ENCODE assay signal across 1 cellular context in the genomic region with DNA sequence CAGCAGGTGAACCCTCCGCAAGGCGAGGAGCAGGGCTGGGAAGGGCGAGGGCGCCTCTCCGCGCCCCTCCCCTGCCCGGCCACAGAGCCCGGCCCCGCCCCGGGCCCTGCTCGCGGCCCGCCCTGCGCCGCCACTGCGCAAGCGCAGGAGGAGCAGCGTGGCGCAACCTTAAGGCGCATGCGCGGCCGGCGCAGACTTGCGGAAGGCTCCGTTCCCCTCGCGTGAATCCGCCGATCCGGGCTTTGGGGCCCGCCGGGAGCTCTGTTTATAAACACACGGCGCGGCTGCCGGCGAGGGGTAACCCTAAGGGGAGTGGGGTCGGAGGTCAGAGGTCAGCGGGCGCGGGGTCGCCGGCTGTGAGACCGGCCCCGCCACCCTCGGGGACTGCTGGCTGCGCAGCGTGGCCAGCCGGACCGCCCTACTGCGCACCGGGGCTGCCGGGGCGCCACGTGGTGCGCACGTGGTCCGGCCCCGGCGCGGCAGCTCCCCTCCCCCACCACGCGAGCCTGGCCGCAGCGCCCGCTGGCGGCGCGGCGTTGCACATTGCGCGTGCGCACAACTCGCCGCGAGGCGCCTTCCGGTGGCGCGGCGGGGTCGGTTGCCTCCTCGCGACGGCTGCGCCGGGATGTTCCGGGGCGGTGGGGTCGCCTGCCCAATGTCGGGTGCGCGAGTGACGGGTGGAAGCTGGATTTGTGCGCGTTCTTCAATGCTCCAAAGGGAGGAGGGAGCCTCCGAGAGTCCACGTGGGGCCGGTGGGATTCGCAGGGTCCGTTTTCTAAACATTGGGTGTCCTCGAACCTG.
TF ChIP-seq lines count a peak whose summit lies in the region.

No MANE protein-coding gene starts in this region.

TF ChIP-seq in GM12878, 131 proteins besides CTCF, POLR2A, EP300 and RAD21 (continued from another document):
- TF ChIP-seq SMC3 (IDR thresholded peaks at IDR 0.05; ENCODE audit: borderline replicate concordance, low read length) = peak; percentile 27; the same call in 1 of the 2 replicates
- TF ChIP-seq, protein P1, sequence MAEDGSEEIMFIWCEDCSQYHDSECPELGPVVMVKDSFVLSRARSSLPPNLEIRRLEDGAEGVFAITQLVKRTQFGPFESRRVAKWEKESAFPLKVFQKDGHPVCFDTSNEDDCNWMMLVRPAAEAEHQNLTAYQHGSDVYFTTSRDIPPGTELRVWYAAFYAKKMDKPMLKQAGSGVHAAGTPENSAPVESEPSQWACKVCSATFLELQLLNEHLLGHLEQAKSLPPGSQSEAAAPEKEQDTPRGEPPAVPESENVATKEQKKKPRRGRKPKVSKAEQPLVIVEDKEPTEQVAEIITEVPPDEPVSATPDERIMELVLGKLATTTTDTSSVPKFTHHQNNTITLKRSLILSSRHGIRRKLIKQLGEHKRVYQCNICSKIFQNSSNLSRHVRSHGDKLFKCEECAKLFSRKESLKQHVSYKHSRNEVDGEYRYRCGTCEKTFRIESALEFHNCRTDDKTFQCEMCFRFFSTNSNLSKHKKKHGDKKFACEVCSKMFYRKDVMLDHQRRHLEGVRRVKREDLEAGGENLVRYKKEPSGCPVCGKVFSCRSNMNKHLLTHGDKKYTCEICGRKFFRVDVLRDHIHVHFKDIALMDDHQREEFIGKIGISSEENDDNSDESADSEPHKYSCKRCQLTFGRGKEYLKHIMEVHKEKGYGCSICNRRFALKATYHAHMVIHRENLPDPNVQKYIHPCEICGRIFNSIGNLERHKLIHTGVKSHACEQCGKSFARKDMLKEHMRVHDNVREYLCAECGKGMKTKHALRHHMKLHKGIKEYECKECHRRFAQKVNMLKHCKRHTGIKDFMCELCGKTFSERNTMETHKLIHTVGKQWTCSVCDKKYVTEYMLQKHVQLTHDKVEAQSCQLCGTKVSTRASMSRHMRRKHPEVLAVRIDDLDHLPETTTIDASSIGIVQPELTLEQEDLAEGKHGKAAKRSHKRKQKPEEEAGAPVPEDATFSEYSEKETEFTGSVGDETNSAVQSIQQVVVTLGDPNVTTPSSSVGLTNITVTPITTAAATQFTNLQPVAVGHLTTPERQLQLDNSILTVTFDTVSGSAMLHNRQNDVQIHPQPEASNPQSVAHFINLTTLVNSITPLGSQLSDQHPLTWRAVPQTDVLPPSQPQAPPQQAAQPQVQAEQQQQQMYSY (CRISPR knock-in tag; IDR thresholded peaks at IDR 0.05) = no peak
- TF ChIP-seq YY1 (IDR thresholded peaks at IDR 0.05; ENCODE audit: low read depth, low read length) = peak; percentile 80
- no peak for TF ChIP-seq ZNF622 (IDR thresholded peaks at IDR 0.05)
- no peak for TF ChIP-seq SREBF2 (IDR thresholded peaks at IDR 0.05; ENCODE audit: low read length)
- TF ChIP-seq RUNX3 (IDR thresholded peaks at IDR 0.05; ENCODE audit: low read length) = peak; percentile 53; the same call in 1 of the 2 replicates
- TF ChIP-seq NBN (IDR thresholded peaks at IDR 0.05) = peak; percentile 44; the same call in 1 of the 2 replicates
- peak; percentile 44; the same call in 1 of the 2 replicates for TF ChIP-seq TAF1 (IDR thresholded peaks at IDR 0.05; ENCODE audit: borderline replicate concordance, low read depth, low read length)
- peak; percentile 82 for TF ChIP-seq SREBF1 (IDR thresholded peaks at IDR 0.05; ENCODE audit: low read length)
- no peak for TF ChIP-seq SRF (IDR thresholded peaks at IDR 0.05; ENCODE audit: low read depth in 2 of 2, low read length in 2 of 2)
- TF ChIP-seq SP1 (IDR thresholded peaks at IDR 0.05; ENCODE audit: low read depth, low read length) = peak; percentile 96
- TF ChIP-seq ZNF207 (IDR thresholded peaks at IDR 0.05; ENCODE audit: borderline replicate concordance) = peak; percentile 96
- TF ChIP-seq, protein P2, sequence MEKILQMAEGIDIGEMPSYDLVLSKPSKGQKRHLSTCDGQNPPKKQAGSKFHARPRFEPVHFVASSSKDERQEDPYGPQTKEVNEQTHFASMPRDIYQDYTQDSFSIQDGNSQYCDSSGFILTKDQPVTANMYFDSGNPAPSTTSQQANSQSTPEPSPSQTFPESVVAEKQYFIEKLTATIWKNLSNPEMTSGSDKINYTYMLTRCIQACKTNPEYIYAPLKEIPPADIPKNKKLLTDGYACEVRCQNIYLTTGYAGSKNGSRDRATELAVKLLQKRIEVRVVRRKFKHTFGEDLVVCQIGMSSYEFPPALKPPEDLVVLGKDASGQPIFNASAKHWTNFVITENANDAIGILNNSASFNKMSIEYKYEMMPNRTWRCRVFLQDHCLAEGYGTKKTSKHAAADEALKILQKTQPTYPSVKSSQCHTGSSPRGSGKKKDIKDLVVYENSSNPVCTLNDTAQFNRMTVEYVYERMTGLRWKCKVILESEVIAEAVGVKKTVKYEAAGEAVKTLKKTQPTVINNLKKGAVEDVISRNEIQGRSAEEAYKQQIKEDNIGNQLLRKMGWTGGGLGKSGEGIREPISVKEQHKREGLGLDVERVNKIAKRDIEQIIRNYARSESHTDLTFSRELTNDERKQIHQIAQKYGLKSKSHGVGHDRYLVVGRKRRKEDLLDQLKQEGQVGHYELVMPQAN (conservative IDR thresholded peaks at IDR 0.05) = peak; percentile 100
- TF ChIP-seq KAT2A (conservative IDR thresholded peaks at IDR 0.05; ENCODE audit: control insufficient read depth, low read depth, low read length) = no peak
- TF ChIP-seq SMAD5 (IDR thresholded peaks at IDR 0.05; ENCODE audit: low read depth) = peak; percentile 48; the same call in 1 of the 2 replicates
- peak; percentile 24; the same call in 1 of the 2 replicates for TF ChIP-seq MYB (IDR thresholded peaks at IDR 0.05; ENCODE audit: borderline replicate concordance, low read depth, low read length)
- 0 out of 2 replicates have a peak, but pooled peaks have one; percentile 33 for TF ChIP-seq CREM (IDR thresholded peaks at IDR 0.05; ENCODE audit: low read depth)
- TF ChIP-seq, protein P3, sequence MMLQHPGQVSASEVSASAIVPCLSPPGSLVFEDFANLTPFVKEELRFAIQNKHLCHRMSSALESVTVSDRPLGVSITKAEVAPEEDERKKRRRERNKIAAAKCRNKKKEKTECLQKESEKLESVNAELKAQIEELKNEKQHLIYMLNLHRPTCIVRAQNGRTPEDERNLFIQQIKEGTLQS (IDR thresholded peaks at IDR 0.05; ENCODE audit: borderline replicate concordance, extremely low read depth, low read depth, low read length) = peak; percentile 91
- TF ChIP-seq, protein P4, sequence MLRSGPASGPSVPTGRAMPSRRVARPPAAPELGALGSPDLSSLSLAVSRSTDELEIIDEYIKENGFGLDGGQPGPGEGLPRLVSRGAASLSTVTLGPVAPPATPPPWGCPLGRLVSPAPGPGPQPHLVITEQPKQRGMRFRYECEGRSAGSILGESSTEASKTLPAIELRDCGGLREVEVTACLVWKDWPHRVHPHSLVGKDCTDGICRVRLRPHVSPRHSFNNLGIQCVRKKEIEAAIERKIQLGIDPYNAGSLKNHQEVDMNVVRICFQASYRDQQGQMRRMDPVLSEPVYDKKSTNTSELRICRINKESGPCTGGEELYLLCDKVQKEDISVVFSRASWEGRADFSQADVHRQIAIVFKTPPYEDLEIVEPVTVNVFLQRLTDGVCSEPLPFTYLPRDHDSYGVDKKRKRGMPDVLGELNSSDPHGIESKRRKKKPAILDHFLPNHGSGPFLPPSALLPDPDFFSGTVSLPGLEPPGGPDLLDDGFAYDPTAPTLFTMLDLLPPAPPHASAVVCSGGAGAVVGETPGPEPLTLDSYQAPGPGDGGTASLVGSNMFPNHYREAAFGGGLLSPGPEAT (IDR thresholded peaks at IDR 0.05; ENCODE audit: low read depth) = no peak
- peak; percentile 94 for TF ChIP-seq CHD2 (IDR thresholded peaks at IDR 0.05; ENCODE audit: borderline replicate concordance, low read depth, low read length)
- TF ChIP-seq, protein P5, sequence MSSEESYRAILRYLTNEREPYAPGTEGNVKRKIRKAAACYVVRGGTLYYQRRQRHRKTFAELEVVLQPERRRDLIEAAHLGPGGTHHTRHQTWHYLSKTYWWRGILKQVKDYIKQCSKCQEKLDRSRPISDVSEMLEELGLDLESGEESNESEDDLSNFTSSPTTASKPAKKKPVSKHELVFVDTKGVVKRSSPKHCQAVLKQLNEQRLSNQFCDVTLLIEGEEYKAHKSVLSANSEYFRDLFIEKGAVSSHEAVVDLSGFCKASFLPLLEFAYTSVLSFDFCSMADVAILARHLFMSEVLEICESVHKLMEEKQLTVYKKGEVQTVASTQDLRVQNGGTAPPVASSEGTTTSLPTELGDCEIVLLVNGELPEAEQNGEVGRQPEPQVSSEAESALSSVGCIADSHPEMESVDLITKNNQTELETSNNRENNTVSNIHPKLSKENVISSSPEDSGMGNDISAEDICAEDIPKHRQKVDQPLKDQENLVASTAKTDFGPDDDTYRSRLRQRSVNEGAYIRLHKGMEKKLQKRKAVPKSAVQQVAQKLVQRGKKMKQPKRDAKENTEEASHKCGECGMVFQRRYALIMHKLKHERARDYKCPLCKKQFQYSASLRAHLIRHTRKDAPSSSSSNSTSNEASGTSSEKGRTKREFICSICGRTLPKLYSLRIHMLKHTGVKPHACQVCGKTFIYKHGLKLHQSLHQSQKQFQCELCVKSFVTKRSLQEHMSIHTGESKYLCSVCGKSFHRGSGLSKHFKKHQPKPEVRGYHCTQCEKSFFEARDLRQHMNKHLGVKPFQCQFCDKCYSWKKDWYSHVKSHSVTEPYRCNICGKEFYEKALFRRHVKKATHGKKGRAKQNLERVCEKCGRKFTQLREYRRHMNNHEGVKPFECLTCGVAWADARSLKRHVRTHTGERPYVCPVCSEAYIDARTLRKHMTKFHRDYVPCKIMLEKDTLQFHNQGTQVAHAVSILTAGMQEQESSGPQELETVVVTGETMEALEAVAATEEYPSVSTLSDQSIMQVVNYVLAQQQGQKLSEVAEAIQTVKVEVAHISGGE (CRISPR knock-in tag; IDR thresholded peaks at IDR 0.05) = peak; percentile 45; the same call in 1 of the 2 replicates
- TF ChIP-seq NFXL1 (IDR thresholded peaks at IDR 0.05; ENCODE audit: borderline replicate concordance) = peak; percentile 89
- peak; percentile 71; the same call in 2 of the 3 replicates for TF ChIP-seq POU2F2 (IDR thresholded peaks at IDR 0.05; ENCODE audit: borderline replicate concordance, low read depth, low read length)
- no peak for TF ChIP-seq CEBPB (IDR thresholded peaks at IDR 0.05; ENCODE audit: borderline replicate concordance in 1 of 2, low read depth in 2 of 2, low read length in 2 of 2)
- TF ChIP-seq, protein P6, sequence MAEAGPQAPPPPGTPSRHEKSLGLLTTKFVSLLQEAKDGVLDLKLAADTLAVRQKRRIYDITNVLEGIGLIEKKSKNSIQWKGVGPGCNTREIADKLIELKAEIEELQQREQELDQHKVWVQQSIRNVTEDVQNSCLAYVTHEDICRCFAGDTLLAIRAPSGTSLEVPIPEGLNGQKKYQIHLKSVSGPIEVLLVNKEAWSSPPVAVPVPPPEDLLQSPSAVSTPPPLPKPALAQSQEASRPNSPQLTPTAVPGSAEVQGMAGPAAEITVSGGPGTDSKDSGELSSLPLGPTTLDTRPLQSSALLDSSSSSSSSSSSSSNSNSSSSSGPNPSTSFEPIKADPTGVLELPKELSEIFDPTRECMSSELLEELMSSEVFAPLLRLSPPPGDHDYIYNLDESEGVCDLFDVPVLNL (IDR thresholded peaks at IDR 0.05; ENCODE audit: low read depth, low read length) = no peak
- no peak for TF ChIP-seq RBBP5 (conservative IDR thresholded peaks at IDR 0.05)
- peak; percentile 73; the same call in 1 of the 2 replicates for TF ChIP-seq BCLAF1 (IDR thresholded peaks at IDR 0.05)
- peak; percentile 93 for TF ChIP-seq FOXK2 (IDR thresholded peaks at IDR 0.05)
- TF ChIP-seq, protein P7, sequence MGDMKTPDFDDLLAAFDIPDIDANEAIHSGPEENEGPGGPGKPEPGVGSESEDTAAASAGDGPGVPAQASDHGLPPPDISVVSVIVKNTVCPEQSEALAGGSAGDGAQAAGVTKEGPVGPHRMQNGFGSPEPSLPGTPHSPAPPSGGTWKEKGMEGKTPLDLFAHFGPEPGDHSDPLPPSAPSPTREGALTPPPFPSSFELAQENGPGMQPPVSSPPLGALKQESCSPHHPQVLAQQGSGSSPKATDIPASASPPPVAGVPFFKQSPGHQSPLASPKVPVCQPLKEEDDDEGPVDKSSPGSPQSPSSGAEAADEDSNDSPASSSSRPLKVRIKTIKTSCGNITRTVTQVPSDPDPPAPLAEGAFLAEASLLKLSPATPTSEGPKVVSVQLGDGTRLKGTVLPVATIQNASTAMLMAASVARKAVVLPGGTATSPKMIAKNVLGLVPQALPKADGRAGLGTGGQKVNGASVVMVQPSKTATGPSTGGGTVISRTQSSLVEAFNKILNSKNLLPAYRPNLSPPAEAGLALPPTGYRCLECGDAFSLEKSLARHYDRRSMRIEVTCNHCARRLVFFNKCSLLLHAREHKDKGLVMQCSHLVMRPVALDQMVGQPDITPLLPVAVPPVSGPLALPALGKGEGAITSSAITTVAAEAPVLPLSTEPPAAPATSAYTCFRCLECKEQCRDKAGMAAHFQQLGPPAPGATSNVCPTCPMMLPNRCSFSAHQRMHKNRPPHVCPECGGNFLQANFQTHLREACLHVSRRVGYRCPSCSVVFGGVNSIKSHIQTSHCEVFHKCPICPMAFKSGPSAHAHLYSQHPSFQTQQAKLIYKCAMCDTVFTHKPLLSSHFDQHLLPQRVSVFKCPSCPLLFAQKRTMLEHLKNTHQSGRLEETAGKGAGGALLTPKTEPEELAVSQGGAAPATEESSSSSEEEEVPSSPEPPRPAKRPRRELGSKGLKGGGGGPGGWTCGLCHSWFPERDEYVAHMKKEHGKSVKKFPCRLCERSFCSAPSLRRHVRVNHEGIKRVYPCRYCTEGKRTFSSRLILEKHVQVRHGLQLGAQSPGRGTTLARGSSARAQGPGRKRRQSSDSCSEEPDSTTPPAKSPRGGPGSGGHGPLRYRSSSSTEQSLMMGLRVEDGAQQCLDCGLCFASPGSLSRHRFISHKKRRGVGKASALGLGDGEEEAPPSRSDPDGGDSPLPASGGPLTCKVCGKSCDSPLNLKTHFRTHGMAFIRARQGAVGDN (IDR thresholded peaks at IDR 0.05) = peak; percentile 97
- 0 out of 2 replicates have a peak, but pooled peaks have one; percentile 34 for TF ChIP-seq RCOR1 (conservative IDR thresholded peaks at IDR 0.05; ENCODE audit: low read depth, low read length)
- TF ChIP-seq MXI1 (IDR thresholded peaks at IDR 0.05; ENCODE audit: low read depth, low read length) = peak; percentile 100
TF ChIP-seq in GM12878: peak in this region for 63.
